In the genomic region with DNA sequence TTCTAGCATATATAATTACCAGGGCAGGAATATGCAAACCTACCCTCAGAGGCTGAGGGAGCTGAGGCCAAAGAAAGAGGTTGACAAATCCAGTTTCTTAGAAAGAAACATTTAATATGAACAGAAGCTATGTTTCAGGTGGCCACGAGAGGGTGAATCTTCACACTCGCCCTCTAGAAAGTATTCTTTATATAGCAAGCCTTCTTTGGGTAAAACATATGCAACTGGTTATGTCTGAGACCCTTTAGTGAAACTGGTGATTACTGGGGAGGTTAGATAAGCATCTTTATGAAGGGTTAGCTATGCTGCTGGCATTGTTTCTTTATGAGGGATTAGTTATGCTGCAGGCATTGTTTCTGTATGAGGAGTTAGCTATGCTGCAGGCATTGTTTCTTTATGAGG, we compare ENCODE assay signal across 2 cellular contexts.
TF ChIP-seq lines count a peak whose summit lies in the region.

No MANE protein-coding gene starts in this region.

TF ChIP-seq in liver, 16 proteins besides CTCF, POLR2A, EP300 and RAD21 (continued from another document):
- TF ChIP-seq, protein P1, sequence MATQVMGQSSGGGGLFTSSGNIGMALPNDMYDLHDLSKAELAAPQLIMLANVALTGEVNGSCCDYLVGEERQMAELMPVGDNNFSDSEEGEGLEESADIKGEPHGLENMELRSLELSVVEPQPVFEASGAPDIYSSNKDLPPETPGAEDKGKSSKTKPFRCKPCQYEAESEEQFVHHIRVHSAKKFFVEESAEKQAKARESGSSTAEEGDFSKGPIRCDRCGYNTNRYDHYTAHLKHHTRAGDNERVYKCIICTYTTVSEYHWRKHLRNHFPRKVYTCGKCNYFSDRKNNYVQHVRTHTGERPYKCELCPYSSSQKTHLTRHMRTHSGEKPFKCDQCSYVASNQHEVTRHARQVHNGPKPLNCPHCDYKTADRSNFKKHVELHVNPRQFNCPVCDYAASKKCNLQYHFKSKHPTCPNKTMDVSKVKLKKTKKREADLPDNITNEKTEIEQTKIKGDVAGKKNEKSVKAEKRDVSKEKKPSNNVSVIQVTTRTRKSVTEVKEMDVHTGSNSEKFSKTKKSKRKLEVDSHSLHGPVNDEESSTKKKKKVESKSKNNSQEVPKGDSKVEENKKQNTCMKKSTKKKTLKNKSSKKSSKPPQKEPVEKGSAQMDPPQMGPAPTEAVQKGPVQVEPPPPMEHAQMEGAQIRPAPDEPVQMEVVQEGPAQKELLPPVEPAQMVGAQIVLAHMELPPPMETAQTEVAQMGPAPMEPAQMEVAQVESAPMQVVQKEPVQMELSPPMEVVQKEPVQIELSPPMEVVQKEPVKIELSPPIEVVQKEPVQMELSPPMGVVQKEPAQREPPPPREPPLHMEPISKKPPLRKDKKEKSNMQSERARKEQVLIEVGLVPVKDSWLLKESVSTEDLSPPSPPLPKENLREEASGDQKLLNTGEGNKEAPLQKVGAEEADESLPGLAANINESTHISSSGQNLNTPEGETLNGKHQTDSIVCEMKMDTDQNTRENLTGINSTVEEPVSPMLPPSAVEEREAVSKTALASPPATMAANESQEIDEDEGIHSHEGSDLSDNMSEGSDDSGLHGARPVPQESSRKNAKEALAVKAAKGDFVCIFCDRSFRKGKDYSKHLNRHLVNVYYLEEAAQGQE (IDR thresholded peaks at IDR 0.05) = no peak
- TF ChIP-seq FOXA2 (IDR thresholded peaks at IDR 0.05) = no peak
- TF ChIP-seq, protein P2, sequence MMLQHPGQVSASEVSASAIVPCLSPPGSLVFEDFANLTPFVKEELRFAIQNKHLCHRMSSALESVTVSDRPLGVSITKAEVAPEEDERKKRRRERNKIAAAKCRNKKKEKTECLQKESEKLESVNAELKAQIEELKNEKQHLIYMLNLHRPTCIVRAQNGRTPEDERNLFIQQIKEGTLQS (IDR thresholded peaks at IDR 0.05) = no peak
- no peak for TF ChIP-seq SP1 (IDR thresholded peaks at IDR 0.05)
- TF ChIP-seq GABPA (IDR thresholded peaks at IDR 0.05 in 1 of 2, conservative IDR thresholded peaks at IDR 0.05 in 1 of 2) = no peak
- TF ChIP-seq HNF4A (conservative IDR thresholded peaks at IDR 0.05) = no peak

TF ChIP-seq in WTC11, 78 proteins besides CTCF, POLR2A, EP300 and RAD21 (continued from another document):
- TF ChIP-seq, protein P3, sequence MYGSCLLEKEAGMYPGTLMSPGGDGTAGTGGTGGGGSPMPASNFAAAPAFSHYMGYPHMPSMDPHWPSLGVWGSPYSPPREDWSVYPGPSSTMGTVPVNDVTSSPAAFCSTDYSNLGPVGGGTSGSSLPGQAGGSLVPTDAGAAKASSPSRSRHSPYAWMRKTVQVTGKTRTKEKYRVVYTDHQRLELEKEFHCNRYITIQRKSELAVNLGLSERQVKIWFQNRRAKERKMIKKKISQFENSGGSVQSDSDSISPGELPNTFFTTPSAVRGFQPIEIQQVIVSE (CRISPR knock-in tag; IDR thresholded peaks at IDR 0.05; ENCODE audit: borderline replicate concordance) = no peak
- TF ChIP-seq ATF1 (CRISPR knock-in tag; IDR thresholded peaks at IDR 0.05) = no peak
- TF ChIP-seq, protein P4, sequence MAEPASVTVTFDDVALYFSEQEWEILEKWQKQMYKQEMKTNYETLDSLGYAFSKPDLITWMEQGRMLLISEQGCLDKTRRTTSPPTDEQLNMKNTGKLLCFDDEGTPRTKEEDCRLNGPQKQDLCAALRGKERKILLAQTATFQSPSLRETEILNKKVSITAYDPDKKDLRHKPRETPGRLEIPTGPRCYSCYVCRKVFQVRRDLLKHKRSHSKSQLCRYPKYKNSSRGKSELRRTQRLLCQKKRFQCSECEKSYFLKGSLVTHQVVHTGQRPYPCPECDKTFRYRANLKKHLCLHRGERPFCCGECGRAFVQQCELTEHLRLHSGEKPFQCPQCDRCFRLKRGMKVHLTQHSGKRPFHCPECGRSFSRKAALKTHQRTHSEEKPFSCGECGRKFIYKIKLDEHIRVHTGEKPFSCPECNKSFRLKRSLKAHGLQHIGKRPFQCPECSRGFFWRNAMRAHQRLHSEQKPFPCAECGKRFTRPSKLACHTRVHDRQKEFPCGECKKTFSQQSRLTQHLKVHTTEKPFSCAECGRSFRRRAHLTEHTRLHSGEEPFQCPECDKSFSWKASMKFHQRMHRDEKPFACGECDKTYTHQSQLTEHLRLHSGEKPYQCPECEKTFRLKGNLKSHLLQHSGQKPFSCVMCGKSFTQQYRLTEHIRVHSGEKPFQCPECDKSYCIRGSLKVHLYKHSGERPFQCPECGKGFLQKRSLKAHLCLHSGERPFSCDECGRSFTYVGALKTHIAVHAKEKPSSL (CRISPR knock-in tag; conservative IDR thresholded peaks at IDR 0.05) = no peak
TF ChIP-seq in WTC11: peak in this region for 0.
